ENCODE assay signal across 9 cellular contexts in the genomic region with DNA sequence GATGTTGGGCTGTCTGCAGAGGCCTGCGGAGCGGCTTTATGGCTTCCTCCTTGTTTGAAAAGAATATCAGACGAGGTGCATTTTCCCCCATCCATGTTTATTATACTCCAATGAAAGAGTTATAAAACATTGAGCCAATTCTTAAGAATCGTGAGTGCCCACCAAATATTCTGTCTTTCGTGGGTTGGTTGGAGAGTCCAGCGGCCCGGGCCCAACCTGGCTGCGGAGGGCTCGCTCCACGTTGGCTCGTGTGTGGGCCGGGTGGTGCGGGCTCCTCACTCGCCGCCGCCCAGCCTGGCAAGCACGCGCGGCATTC. TPM values are rescaled to one million over a fixed set of nuclear protein-coding genes. Genes with fewer than 3 reads are reported as not detected.
DNase-seq lines count a peak whose midpoint lies in the region; ATAC-seq and TF ChIP-seq lines count a peak whose summit lies in the region.
"Had no signal": no experiment of that assay in that cellular context is flagged by ENCODE, and none has a peak within 500 bp of the region (broad histone marks: within the 10 kb centered on the region; RNA-seq: fewer than 3 reads in every experiment).

No MANE protein-coding gene starts in this region.

- H3K9me3 ChIP-seq in AG04450 (ENCODE audit: control insufficient read depth, insufficient read depth, low read length) (peaks cover 3% of the 10 kb centered on the region; the same call in 1 of the 2 replicates), Loucy (ENCODE audit: insufficient read depth, low read depth, low read length) (no peaks in the 10 kb centered on the region), ectodermal cell (ENCODE audit: control insufficient read depth, low read length) (no peaks in the 10 kb centered on the region)

- peak overlapping the region; percentile 99 for H3K9ac ChIP-seq in Loucy (ENCODE audit: low read depth, low read length, poor library complexity, severe bottlenecking)

- DNase-seq in AG04450 (ENCODE audit: low read depth, low spot score): no peak
- DNase-seq in naive thymus-derived CD8-positive, alpha-beta T cell: peak in 1 of 10 donors; percentile 53
- DNase-seq in NCI-H446 (lab: John Stamatoyannopoulos, UW): no peak

- H3K4me3 Mint-ChIP-seq in naive thymus-derived CD8-positive, alpha-beta T cell: peak overlapping the region; percentile 56 to 87 (median 68)

- H3K4me3 ChIP-seq in AG04450 (ENCODE audit: low read depth, low read length) (peak overlapping the region; percentile 66), Loucy (ENCODE audit: low read length, poor library complexity, severe bottlenecking) (peak overlapping the region; percentile 86), ectodermal cell (ENCODE audit: insufficient read depth, low read depth, low read length) (peak overlapping the region; percentile 72)

- CTCF ChIA-PET in AG04450 (lab: Charles Lee): interaction anchor here (2.6 kb wide), 1 partner anchor 436 kb away, joined by 11 read pairs; no protein-coding TSS in a partner anchor

- TF ChIP-seq CTCF in AG04450 (IDR thresholded peaks at IDR 0.05; ENCODE audit: low read depth, low read length) (no peak), Loucy (conservative IDR thresholded peaks at IDR 0.05; ENCODE audit: low read length) (no peak)

- H3K36me3 ChIP-seq in Loucy (ENCODE audit: insufficient read depth, low read length): peaks cover 31% of the 10 kb centered on the region; the same call in 1 of the 2 replicates
- H3K36me3 ChIP-seq in ectodermal cell (ENCODE audit: control insufficient read depth, insufficient read depth, low read length): no peaks in the 10 kb centered on the region

- H3K27me3 Mint-ChIP-seq in naive thymus-derived CD8-positive, alpha-beta T cell: no peaks in the 10 kb centered on the region

- H3K9me2 ChIP-seq in Loucy (replicated peaks; ENCODE audit: low read depth, low read length): no peaks in the 10 kb centered on the region

- WGBS in ectodermal cell, 2 experiments: 70 to 75% methylated on average over 19 of the region's 19 CpGs

- H3K4me1 Mint-ChIP-seq in naive thymus-derived CD8-positive, alpha-beta T cell: peaks cover 21 to 43% (median 38%) of the 10 kb centered on the region in 4 donors

- H3K27ac ChIP-seq in AG04450 (ENCODE audit: low read depth, low read length) (no peak overlapping the region), ectodermal cell (ENCODE audit: insufficient read depth, low read depth, low read length, poor library complexity, severe bottlenecking) (no peak overlapping the region)

- POLR2A ChIA-PET in AG04450 (lab: Yijun Ruan, JAX): no interaction called here
- POLR2A ChIA-PET in naive thymus-derived CD8-positive, alpha-beta T cell (lab: Charles Lee): no interaction called here

- H3K27me3 ChIP-seq in AG04450 (ENCODE audit: control insufficient read depth, insufficient read depth, low read length) (no peaks in the 10 kb centered on the region), Loucy (ENCODE audit: insufficient read depth, low read length, poor library complexity, severe bottlenecking) (peaks cover 27% of the 10 kb centered on the region), ectodermal cell (ENCODE audit: control insufficient read depth, insufficient read depth, low read length, poor library complexity, severe bottlenecking) (peaks cover 42% of the 10 kb centered on the region)

- H2AFZ ChIP-seq in Loucy (ENCODE audit: low read length): no peak overlapping the region

- H3K27ac Mint-ChIP-seq in naive thymus-derived CD8-positive, alpha-beta T cell: peak overlapping the region in 1 of 10 donors; percentile 30
- H3K27ac Mint-ChIP-seq: activated T-helper 2 cell treated with anti-CD3 and anti-CD28 coated beads, Interferon-gamma antibody, Interleukin-2, Interleukin-4, amounts not matched to agents 10 μg/mL and 5 μg/mL and 100 μg/mL, durations not matched to agents 14 hours and 24 hours and 36 hours had no signal

- no peaks in the 10 kb centered on the region for H3K36me3 Mint-ChIP-seq in naive thymus-derived CD8-positive, alpha-beta T cell

- peaks cover 90% of the 10 kb centered on the region for H3K79me2 ChIP-seq in Loucy (ENCODE audit: insufficient read depth, low read length)

- H4K20me1 ChIP-seq in Loucy (ENCODE audit: insufficient read depth, low read length, poor library complexity, severe bottlenecking): peaks cover 35% of the 10 kb centered on the region

- H3F3A ChIP-seq in Loucy (ENCODE audit: low read depth): 0 out of 2 replicates have a peak, but pooled peaks cover 6% of the 10 kb centered on the region

- ATAC-seq in naive thymus-derived CD8-positive, alpha-beta T cell: no peak
- no peak for ATAC-seq in HG02571 (IDR thresholded peaks at IDR 0.05; ENCODE audit: unreplicated experiment)
- ATAC-seq in HG02981 (IDR thresholded peaks at IDR 0.05; ENCODE audit: unreplicated experiment): no peak
- ATAC-seq in HG02642 (IDR thresholded peaks at IDR 0.05; ENCODE audit: poor library complexity, unreplicated experiment): no peak

- peaks cover 47% of the 10 kb centered on the region for H3K4me1 ChIP-seq in Loucy (ENCODE audit: insufficient read depth, low read length, poor library complexity, severe bottlenecking)
- peaks cover 24% of the 10 kb centered on the region for H3K4me1 ChIP-seq in ectodermal cell (ENCODE audit: control insufficient read depth, insufficient read depth, low read length)

- peak overlapping the region; percentile 88 for H3K4me2 ChIP-seq in Loucy (ENCODE audit: low read depth, low read length, poor library complexity, severe bottlenecking)

- no peaks in the 10 kb centered on the region for H3K9me3 Mint-ChIP-seq in naive thymus-derived CD8-positive, alpha-beta T cell
- H3K9me3 Mint-ChIP-seq: activated T-helper 2 cell treated with anti-CD3 and anti-CD28 coated beads, Interferon-gamma antibody, Interleukin-2, Interleukin-4, amounts not matched to agents 10 μg/mL and 5 μg/mL and 100 μg/mL, durations not matched to agents 14 hours and 24 hours and 36 hours had no signal

RNA-seq across cellular contexts. Expression of a gene that starts 0.7 kb away (rescaled TPM):
- polyA plus RNA-seq in AG04450 (2011; rRNA removed): 22.4 and 34.1 TPM in 2 replicates
- polyA minus RNA-seq in AG04450 (2011; rRNA and poly(A)+ RNA removed): 31.3 and 39.9 TPM in 2 replicates
- polyA plus RNA-seq in ectodermal cell (2013, experiment 1 of 4): 43.1 TPM
- polyA plus RNA-seq in ectodermal cell (2013, experiment 2 of 4): 51.7 TPM
- 37.5 TPM for polyA plus RNA-seq in ectodermal cell (2013, experiment 3 of 4)
- 42.6 TPM for polyA plus RNA-seq in ectodermal cell (2013, experiment 4 of 4)
- 10 to 100 TPM; 14.4 to 15.2 TPM for total RNA-seq in naive thymus-derived CD8-positive, alpha-beta T cell
- 1 to 10 TPM; 3.2 to 4.2 (median 3.5) TPM for polyA plus RNA-seq in naive thymus-derived CD8-positive, alpha-beta T cell
